Comparison of ENCODE assay signal across 18 cellular contexts in genomic region chr13:44618326-44618725, GRCh38.
"Had no signal": no experiment of that assay in that cellular context is flagged by ENCODE, and none has a peak within 500 bp of the region (broad histone marks: within the 10 kb centered on the region; RNA-seq: fewer than 3 reads in every experiment).

No MANE protein-coding gene starts in this region.

- ATAC-seq: activated CD4-positive, alpha-beta T cell treated with anti-CD3 and anti-CD28 coated beads for 36 hours; activated CD8-positive, alpha-beta memory T cell treated with anti-CD3 and anti-CD28 coated beads, Interleukin-2, amount 10 ng/mL, durations not matched to agents 7 days and 5 days; activated T-helper 17 cell treated with anti-CD3 and anti-CD28 coated beads, Interleukin-2, amount 50 U/mL, for 72 hours; lower lobe of right lung; right cardiac atrium had no signal

- H3K27ac ChIP-seq: lower lobe of right lung, prostate gland, skin epidermis, transverse colon, vagina had no signal

- H3K27me3 ChIP-seq: transverse colon, vagina had no signal

- H3K4me1 ChIP-seq: lower lobe of right lung, prostate gland, transverse colon, vagina had no signal

- H3K4me3 ChIP-seq: lower lobe of right lung, prostate gland, skin epidermis, transverse colon, vagina had no signal

- DNase-seq: activated CD4-positive, alpha-beta memory T cell treated with anti-CD3 and anti-CD28 coated beads for 36 hours; activated CD4-positive, alpha-beta T cell treated with anti-CD3 and anti-CD28 coated beads for 36 hours; activated CD8-positive, alpha-beta memory T cell treated with anti-CD3 and anti-CD28 coated beads, Interleukin-2, amount 10 ng/mL, durations not matched to agents 7 days and 5 days; activated naive CD4-positive, alpha-beta T cell; activated naive CD8-positive, alpha-beta T cell treated with anti-CD3 and anti-CD28 coated beads for 36 hours; amygdala; cortex of kidney; glutamatergic neuron; hippocampal formation; lower lobe of right lung; occipital lobe; right cardiac atrium; stimulated activated CD4-positive, alpha-beta T cell treated with anti-CD3 and anti-CD28 coated beads, Interleukin-2, amount 100 ng/mL, for 48 hours; transverse colon had no signal

- H3K36me3 ChIP-seq: lower lobe of right lung, prostate gland, transverse colon, vagina had no signal

- H3K9me3 ChIP-seq: lower lobe of right lung, prostate gland, transverse colon, vagina had no signal
